Comparison of ENCODE assay signal across 8 cellular contexts in the genomic region with DNA sequence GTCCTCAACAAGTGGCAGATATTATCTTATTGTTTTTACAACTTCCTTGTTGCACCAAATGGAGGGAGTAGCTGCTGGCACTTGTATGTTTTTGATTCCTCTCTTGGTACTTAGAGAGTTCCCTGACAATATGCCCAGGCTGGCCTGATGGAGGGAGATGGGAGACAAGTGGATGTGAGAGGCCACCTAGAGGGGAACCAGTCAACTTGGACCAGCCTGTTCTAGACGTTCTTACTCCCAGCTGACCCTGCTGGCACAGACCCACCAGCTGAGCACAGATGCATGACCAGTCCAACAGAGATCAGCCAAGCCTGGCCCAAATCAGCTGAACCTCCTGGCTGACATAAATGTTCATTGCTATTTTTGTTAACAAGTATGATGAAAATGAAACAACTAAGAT.
A peak's percentile ranks its signal among the peaks of the same experiment; 100 is the strongest.
DNase-seq lines count a peak whose midpoint lies in the region; ATAC-seq and TF ChIP-seq lines count a peak whose summit lies in the region.

No MANE protein-coding gene starts in this region.

- TF ChIP-seq CTCF in AG04450 (IDR thresholded peaks at IDR 0.05; ENCODE audit: low read depth, low read length) (peak; percentile 29), WERI-Rb-1 (IDR thresholded peaks at IDR 0.05; ENCODE audit: low read depth, low read length) (peak; percentile 60)

- H3K9me3 ChIP-seq in AG04450 (ENCODE audit: control insufficient read depth, insufficient read depth, low read length), result no peaks in the 10 kb centered on the region
- H3K9me3 ChIP-seq in WERI-Rb-1 (ENCODE audit: severe bottlenecking), result no peaks in the 10 kb centered on the region

- CTCF ChIA-PET in AG04450 (lab: Charles Lee), result interaction anchor here (1.0 to 1.1 kb wide), 2 partner anchors 64 to 293 kb away, joined by 3 read pairs; no protein-coding TSS in a partner anchor

- H3K27me3 ChIP-seq in AG04450 (ENCODE audit: control insufficient read depth, insufficient read depth, low read length) (no peaks in the 10 kb centered on the region), WERI-Rb-1 (ENCODE audit: insufficient read depth, low read depth, severe bottlenecking) (no peaks in the 10 kb centered on the region)

- ATAC-seq in GM19328 (IDR thresholded peaks at IDR 0.05; ENCODE audit: unreplicated experiment), result no peak
- ATAC-seq in HG03378 (IDR thresholded peaks at IDR 0.05; ENCODE audit: unreplicated experiment), result no peak

- no peak for DNase-seq in AG04450 (ENCODE audit: low read depth, low spot score)
- peak; percentile 69 for DNase-seq in HCEC 1CT
- peak; percentile 54 for DNase-seq in WERI-Rb-1
- peak; percentile 37 for DNase-seq in iPS-NIHi11 (ENCODE audit: low spot score)
- DNase-seq in activated CD4-positive, alpha-beta T cell treated with anti-CD3 and anti-CD28 coated beads for 4 hours, result no peak
- no peak for DNase-seq in COLO668 (lab: John Stamatoyannopoulos, UW; ENCODE audit: unreplicated experiment)

- POLR2A ChIA-PET in AG04450 (lab: Yijun Ruan, JAX), result no interaction called here

- no peaks in the 10 kb centered on the region for H3K36me3 ChIP-seq in WERI-Rb-1

- no peak overlapping the region for H3K4me3 ChIP-seq in AG04450 (ENCODE audit: low read depth, low read length)
- no peak overlapping the region for H3K4me3 ChIP-seq in WERI-Rb-1 (ENCODE audit: low read depth, low read length)

- no peak overlapping the region for H3K27ac ChIP-seq in AG04450 (ENCODE audit: low read depth, low read length)
- no peak overlapping the region for H3K27ac ChIP-seq in WERI-Rb-1

Comparison
In these comparisons a context has a peak if more than half of its experiments do, and no peak if none do; other contexts are left out.
1. DNase-seq: peak in HCEC 1CT (single experiment), WERI-Rb-1 (single experiment) and iPS-NIHi11 (single experiment); none in AG04450 (single experiment), activated CD4-positive, alpha-beta T cell treated with anti-CD3 and anti-CD28 coated beads for 4 hours (0 of 2) and COLO668 (single experiment).